Comparison of ENCODE assay signal across 8 cellular contexts in genomic region chr1:97137862-97138514, GRCh38.
DNase-seq lines count a peak whose midpoint lies in the region; ATAC-seq and TF ChIP-seq lines count a peak whose summit lies in the region.

No MANE protein-coding gene starts in this region.

- peak; percentile 82 for TF ChIP-seq CTCF in astrocyte of the spinal cord (IDR thresholded peaks at IDR 0.05; ENCODE audit: low read depth, low read length)

- H3K27ac Mint-ChIP-seq in stimulated activated memory B cell treated with anti-CD40 and anti-IgM and Interleukin-4, amounts not matched to agents 10 μg/mL and 1 μg/mL and 100 μg/mL, for 72 hours: no peak overlapping the region

- no peaks in the 10 kb centered on the region for H3K9me3 Mint-ChIP-seq in stimulated activated memory B cell treated with anti-CD40 and anti-IgM and Interleukin-4, amounts not matched to agents 10 μg/mL and 1 μg/mL and 100 μg/mL, for 72 hours

- DNase-seq in NCI-H2196 (lab: John Stamatoyannopoulos, UW; ENCODE audit: unreplicated experiment) (peak; percentile 4), NCI-H2196 treated with DMSO at 0.1 percent for 48 hours (lab: John Stamatoyannopoulos, UW; ENCODE audit: unreplicated experiment) (no peak), NCI-H69 (lab: John Stamatoyannopoulos, UW) (peak; percentile 98), astrocyte of the spinal cord (ENCODE audit: low read depth, low spot score) (peak; percentile 87), iPS-NIHi11 (ENCODE audit: low spot score) (peak; percentile 37)

- no peak overlapping the region for H3K4me3 ChIP-seq in astrocyte of the spinal cord (ENCODE audit: low read depth, low read length)

- in situ Hi-C loops in astrocyte of the spinal cord (cut with HindIII; ENCODE audit: low sequenced_read_pairs): no loop called here

- peak overlapping the region; percentile 47 for H3K4me3 Mint-ChIP-seq in stimulated activated memory B cell treated with anti-CD40 and anti-IgM and Interleukin-4, amounts not matched to agents 10 μg/mL and 1 μg/mL and 100 μg/mL, for 72 hours

- no peaks in the 10 kb centered on the region for H3K27me3 Mint-ChIP-seq in stimulated activated memory B cell treated with anti-CD40 and anti-IgM and Interleukin-4, amounts not matched to agents 10 μg/mL and 1 μg/mL and 100 μg/mL, for 72 hours

- H3K36me3 Mint-ChIP-seq in stimulated activated memory B cell treated with anti-CD40 and anti-IgM and Interleukin-4, amounts not matched to agents 10 μg/mL and 1 μg/mL and 100 μg/mL, for 72 hours: no peaks in the 10 kb centered on the region

- no peaks in the 10 kb centered on the region for H3K4me1 Mint-ChIP-seq in stimulated activated memory B cell treated with anti-CD40 and anti-IgM and Interleukin-4, amounts not matched to agents 10 μg/mL and 1 μg/mL and 100 μg/mL, for 72 hours

- ATAC-seq in GM21447 (IDR thresholded peaks at IDR 0.05; ENCODE audit: unreplicated experiment) (peak; percentile 99), HG03571 (IDR thresholded peaks at IDR 0.05; ENCODE audit: unreplicated experiment) (peak; percentile 95)
- ATAC-seq in stimulated activated memory B cell treated with anti-CD40 and anti-IgM and Interleukin-4, amounts not matched to agents 10 μg/mL and 1 μg/mL and 100 μg/mL, for 72 hours: peak; percentile 66
